In genomic region chr2:32427672-32428622, GRCh38 we compare ENCODE assay signal across 13 cellular contexts.
DNase-seq lines count a peak whose midpoint lies in the region; ATAC-seq and TF ChIP-seq lines count a peak whose summit lies in the region.
"Had no signal": no experiment of that assay in that cellular context is flagged by ENCODE, and none has a peak within 500 bp of the region (broad histone marks: within the 10 kb centered on the region; RNA-seq: fewer than 3 reads in every experiment).

No MANE protein-coding gene starts in this region.

- POLR2A ChIA-PET in activated CD8-positive, alpha-beta T cell treated with anti-CD3 and anti-CD28 coated beads for 36 hours (lab: Charles Lee): no interaction called here
- POLR2A ChIA-PET in activated CD8-positive, alpha-beta T cell treated with anti-CD3 and anti-CD28 coated beads, Interleukin-2, amount 10 ng/mL, durations not matched to agents 7 days and 5 days (lab: Charles Lee): interaction anchor here (1.1 kb wide), 1 partner anchor 14 kb away, joined by 4 read pairs; no protein-coding TSS in a partner anchor

- H3K4me1 ChIP-seq in gastrocnemius medialis: peaks cover 40 to 41% of the 10 kb centered on the region in 2 donors

- no peaks in the 10 kb centered on the region for H3K9me3 Mint-ChIP-seq in activated CD8-positive, alpha-beta T cell treated with anti-CD3 and anti-CD28 coated beads for 36 hours
- no peaks in the 10 kb centered on the region for H3K9me3 Mint-ChIP-seq in activated CD8-positive, alpha-beta T cell treated with anti-CD3 and anti-CD28 coated beads, Interleukin-2, amount 10 ng/mL, durations not matched to agents 7 days and 5 days (ENCODE audit: insufficient read depth)
- H3K9me3 Mint-ChIP-seq: activated B cell treated with CpG ODN at 0.5 μM for 24 hours had no signal

- H3K27ac Mint-ChIP-seq in activated CD8-positive, alpha-beta T cell treated with anti-CD3 and anti-CD28 coated beads for 36 hours: peak overlapping the region; percentile 21
- no peak overlapping the region for H3K27ac Mint-ChIP-seq in activated CD8-positive, alpha-beta T cell treated with anti-CD3 and anti-CD28 coated beads, Interleukin-2, amount 10 ng/mL, durations not matched to agents 7 days and 5 days
- H3K27ac Mint-ChIP-seq: activated B cell treated with CpG ODN at 0.5 μM for 24 hours had no signal

- H3K9me3 ChIP-seq in gastrocnemius medialis: no peaks in the 10 kb centered on the region
- H3K9me3 ChIP-seq: esophagus muscularis mucosa had no signal

- no peak for DNase-seq in activated CD8-positive, alpha-beta T cell treated with anti-CD3 and anti-CD28 coated beads for 36 hours
- no peak for DNase-seq in activated CD8-positive, alpha-beta T cell treated with anti-CD3 and anti-CD28 coated beads, Interleukin-2, amount 10 ng/mL, durations not matched to agents 7 days and 5 days
- DNase-seq in NCI-H2227 treated with DMSO at 0.1 percent for 48 hours (lab: John Stamatoyannopoulos, UW) (peak; percentile 48), dermis blood vessel endothelial cell (peak; percentile 26), gastrocnemius medialis (no peak), GM03348 (ENCODE audit: low spot score) (no peak), middle frontal gyrus (ENCODE audit: extremely low spot score, low spot score) (no peak)
- DNase-seq: ACHN; activated B cell treated with CpG ODN at 0.5 μM for 24 hours; stimulated activated CD4-positive, alpha-beta T cell treated with anti-CD3 and anti-CD28 coated beads, Interleukin-2, amount 100 ng/mL, for 48 hours; trophoblast cell had no signal

- H3K4me3 Mint-ChIP-seq in activated CD8-positive, alpha-beta T cell treated with anti-CD3 and anti-CD28 coated beads for 36 hours: no peak overlapping the region
- H3K4me3 Mint-ChIP-seq in activated CD8-positive, alpha-beta T cell treated with anti-CD3 and anti-CD28 coated beads, Interleukin-2, amount 10 ng/mL, durations not matched to agents 7 days and 5 days: no peak overlapping the region
- H3K4me3 Mint-ChIP-seq: activated B cell treated with CpG ODN at 0.5 μM for 24 hours had no signal

- intact Hi-C loops in activated CD8-positive, alpha-beta T cell treated with anti-CD3 and anti-CD28 coated beads for 36 hours (cut with micrococcal nuclease): no loop called here
- intact Hi-C loops in gastrocnemius medialis (cut with DNase I; ENCODE audit: low total_unique reads): loop anchor here (5.0 kb wide), 1 partner anchor 34 kb away; no protein-coding TSS in a partner anchor

- H3K27me3 Mint-ChIP-seq in activated CD8-positive, alpha-beta T cell treated with anti-CD3 and anti-CD28 coated beads for 36 hours: no peaks in the 10 kb centered on the region
- H3K27me3 Mint-ChIP-seq in activated CD8-positive, alpha-beta T cell treated with anti-CD3 and anti-CD28 coated beads, Interleukin-2, amount 10 ng/mL, durations not matched to agents 7 days and 5 days (ENCODE audit: low read depth): no peaks in the 10 kb centered on the region
- H3K27me3 Mint-ChIP-seq: activated B cell treated with CpG ODN at 0.5 μM for 24 hours had no signal

- H3K36me3 ChIP-seq in gastrocnemius medialis: peaks cover 0 to 12% of the 10 kb centered on the region in 2 donors

- TF ChIP-seq POLR2A in gastrocnemius medialis (IDR thresholded peaks at IDR 0.05): no peak

- peaks cover 47% of the 10 kb centered on the region for H3K4me1 Mint-ChIP-seq in activated CD8-positive, alpha-beta T cell treated with anti-CD3 and anti-CD28 coated beads for 36 hours (ENCODE audit: low read depth)
- peaks cover 16% of the 10 kb centered on the region for H3K4me1 Mint-ChIP-seq in activated CD8-positive, alpha-beta T cell treated with anti-CD3 and anti-CD28 coated beads, Interleukin-2, amount 10 ng/mL, durations not matched to agents 7 days and 5 days (ENCODE audit: low read depth)

- H3K36me3 Mint-ChIP-seq in activated CD8-positive, alpha-beta T cell treated with anti-CD3 and anti-CD28 coated beads for 36 hours (ENCODE audit: low read depth): peaks cover 32% of the 10 kb centered on the region
- H3K36me3 Mint-ChIP-seq in activated CD8-positive, alpha-beta T cell treated with anti-CD3 and anti-CD28 coated beads, Interleukin-2, amount 10 ng/mL, durations not matched to agents 7 days and 5 days (ENCODE audit: low read depth): peaks cover 43% of the 10 kb centered on the region

- CTCF ChIA-PET in activated CD8-positive, alpha-beta T cell treated with anti-CD3 and anti-CD28 coated beads for 36 hours (lab: Charles Lee): no interaction called here
- CTCF ChIA-PET in activated CD8-positive, alpha-beta T cell treated with anti-CD3 and anti-CD28 coated beads, Interleukin-2, amount 10 ng/mL, durations not matched to agents 7 days and 5 days (lab: Charles Lee): no interaction called here

- ATAC-seq in activated CD8-positive, alpha-beta T cell treated with anti-CD3 and anti-CD28 coated beads for 36 hours: no peak
- no peak for ATAC-seq in activated CD8-positive, alpha-beta T cell treated with anti-CD3 and anti-CD28 coated beads, Interleukin-2, amount 10 ng/mL, durations not matched to agents 7 days and 5 days
- ATAC-seq in gastrocnemius medialis (peak; percentile 83 to 90), GM21528 (IDR thresholded peaks at IDR 0.05; ENCODE audit: low FRiP score, unreplicated experiment) (no peak)

- no peak overlapping the region for H3K4me3 ChIP-seq in gastrocnemius medialis
- H3K4me3 ChIP-seq: esophagus muscularis mucosa had no signal

- H3K27me3 ChIP-seq in gastrocnemius medialis: no peaks in the 10 kb centered on the region
- H3K27me3 ChIP-seq: esophagus muscularis mucosa had no signal

- no peak for TF ChIP-seq CTCF in activated CD8-positive, alpha-beta T cell treated with anti-CD3 and anti-CD28 coated beads for 36 hours (IDR thresholded peaks at IDR 0.05)
- no peak for TF ChIP-seq CTCF in gastrocnemius medialis (IDR thresholded peaks at IDR 0.05 in 4 of 5, conservative IDR thresholded peaks at IDR 0.05 in 1 of 5)

- H3K27ac ChIP-seq in gastrocnemius medialis: peak overlapping the region; percentile 39 to 79 (median 64)
- H3K27ac ChIP-seq: esophagus muscularis mucosa had no signal

- in situ Hi-C loops in gastrocnemius medialis (cut with MboI; ENCODE audit: low sequenced_read_pairs in 4 of 4): no loop called here

Comparison
In these comparisons a context has a peak if more than half of its experiments do, and no peak if none do; other contexts are left out.
1. ATAC-seq: peak in gastrocnemius medialis (2 of 2); none in activated CD8-positive, alpha-beta T cell treated with anti-CD3 and anti-CD28 coated beads for 36 hours (single experiment), activated CD8-positive, alpha-beta T cell treated with anti-CD3 and anti-CD28 coated beads, Interleukin-2, amount 10 ng/mL, durations not matched to agents 7 days and 5 days (single experiment) and GM21528 (single experiment).
2. DNase-seq: peak in NCI-H2227 treated with DMSO at 0.1 percent for 48 hours (single experiment) and dermis blood vessel endothelial cell (single experiment); none in activated CD8-positive, alpha-beta T cell treated with anti-CD3 and anti-CD28 coated beads for 36 hours (single experiment), activated CD8-positive, alpha-beta T cell treated with anti-CD3 and anti-CD28 coated beads, Interleukin-2, amount 10 ng/mL, durations not matched to agents 7 days and 5 days (single experiment), gastrocnemius medialis (0 of 2), GM03348 (single experiment) and middle frontal gyrus (single experiment).